8 cellular contexts compared by ENCODE assay signal in the genomic region with DNA sequence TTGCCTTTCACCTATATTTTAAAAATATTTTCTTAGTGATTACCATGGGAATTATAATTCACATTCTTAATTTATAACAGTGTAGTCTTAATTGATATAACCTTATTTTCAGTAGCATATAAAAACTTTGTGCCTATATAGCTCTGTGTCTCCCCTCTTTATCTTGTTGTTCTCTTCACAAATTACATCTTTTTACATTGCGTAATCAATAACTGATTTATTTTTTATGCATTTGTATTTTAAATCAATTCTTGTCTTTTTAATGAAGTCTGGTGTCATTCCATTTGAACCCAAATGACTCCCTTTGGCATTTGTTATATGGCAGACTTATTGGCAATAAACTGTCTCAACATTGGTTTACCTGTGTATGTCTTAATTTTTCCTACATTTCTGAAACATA.
"Had no signal": no experiment of that assay in that cellular context is flagged by ENCODE, and none has a peak within 500 bp of the region (broad histone marks: within the 10 kb centered on the region; RNA-seq: fewer than 3 reads in every experiment).

No MANE protein-coding gene starts in this region.

- DNase-seq: GM23248, GOT3, H7, HFFc6, KG1 had no signal

- H3K9ac ChIP-seq: GM23248 had no signal

- H3K4me3 ChIP-seq: GM23248, HAP-1 had no signal

- H3K4me1 ChIP-seq: HAP-1 had no signal

- H3K9me3 ChIP-seq: HAP-1 had no signal

- H2AFZ ChIP-seq: GM23248 had no signal

- H3K36me3 ChIP-seq: HAP-1 had no signal

- ATAC-seq: HCT116 had no signal

- H3K27ac ChIP-seq: GM23248, HL-60 had no signal
